Comparison of ENCODE assay signal across 23 cellular contexts in genomic region chr16:53232826-53233529, GRCh38.
DNase-seq lines count a peak whose midpoint lies in the region; ATAC-seq, FAIRE-seq and TF ChIP-seq lines count a peak whose summit lies in the region.
"Had no signal": no experiment of that assay in that cellular context is flagged by ENCODE, and none has a peak within 500 bp of the region (broad histone marks: within the 10 kb centered on the region; RNA-seq: fewer than 3 reads in every experiment).

No MANE protein-coding gene starts in this region.

- H3K36me3 ChIP-seq in K562 (ENCODE audit: control insufficient read depth, insufficient read depth, low read length): peaks cover 98% of the 10 kb centered on the region
- no peaks in the 10 kb centered on the region for H3K36me3 ChIP-seq in testis (ENCODE audit: low read depth, missing control alignments)

- intact Hi-C loops in K562 (cut with micrococcal nuclease): no loop called here
- intact Hi-C loops in testis (cut with DNase I; ENCODE audit: low total_unique reads): no loop called here

- CTCF ChIA-PET in K562 (lab: Yijun Ruan, JAX; ENCODE audit: low intra/inter-chr PET ratio): no interaction called here

- no peak overlapping the region for H3K9ac ChIP-seq in K562 (ENCODE audit: insufficient read depth in 1 of 2, low read depth in 2 of 2, low read length in 2 of 2)
- H3K9ac ChIP-seq: BLaER1 treated with 17β-estradiol and CSF1 and Interleukin-3, amounts not matched to agents 10 nM and 100 nM; KMS-11; SK-N-SH had no signal

- no peak for TF ChIP-seq EP300 in K562 (IDR thresholded peaks at IDR 0.05; ENCODE audit: low read length)

- TF ChIP-seq RAD21 in K562 (CRISPR knock-in tag; conservative IDR thresholded peaks at IDR 0.05 in 1 of 2, IDR thresholded peaks at IDR 0.05 in 1 of 2): no peak

- no peaks in the 10 kb centered on the region for H3K9me1 ChIP-seq in K562 (ENCODE audit: control insufficient read depth, insufficient read depth, low read length)

- H3K27me3 ChIP-seq in K562 (ENCODE audit: control insufficient read depth in 2 of 2, insufficient read depth in 2 of 2, low read length in 2 of 2) (no peaks in the 10 kb centered on the region), testis (no peaks in the 10 kb centered on the region)
- H3K27me3 ChIP-seq: BLaER1 treated with 17β-estradiol and CSF1 and Interleukin-3, amounts not matched to agents 10 nM and 100 nM had no signal

- no peaks in the 10 kb centered on the region for H3K79me2 ChIP-seq in K562 (ENCODE audit: control insufficient read depth, insufficient read depth, low read length)

- H3K27me3 Mint-ChIP-seq in progenitor cell of endocrine pancreas: no peaks in the 10 kb centered on the region
- H3K27me3 Mint-ChIP-seq: CD8-positive, alpha-beta memory T cell had no signal

- no peaks in the 10 kb centered on the region for H3K9me3 ChIP-seq in K562 (replicated peaks; ENCODE audit: control insufficient read depth, insufficient read depth, low read depth, low read length)
- H3K9me3 ChIP-seq in testis: no peaks in the 10 kb centered on the region
- H3K9me3 ChIP-seq: BLaER1 treated with 17β-estradiol and CSF1 and Interleukin-3, amounts not matched to agents 10 nM and 100 nM; SK-N-SH had no signal

- no peak for TF ChIP-seq POLR2A in K562 (conservative IDR thresholded peaks at IDR 0.05)
- TF ChIP-seq POLR2A in testis (IDR thresholded peaks at IDR 0.05): no peak

- no peaks in the 10 kb centered on the region for H4K20me1 ChIP-seq in K562 (replicated peaks; ENCODE audit: control insufficient read depth, insufficient read depth, low read length)

- H3K4me2 ChIP-seq in K562 (ENCODE audit: insufficient read depth, low read length): no peak overlapping the region
- H3K4me2 ChIP-seq: BLaER1 treated with 17β-estradiol and CSF1 and Interleukin-3, amounts not matched to agents 10 nM and 100 nM; KMS-11; SK-N-SH had no signal

- H3K36me3 Mint-ChIP-seq in progenitor cell of endocrine pancreas (ENCODE audit: insufficient read depth): peaks cover 18% of the 10 kb centered on the region

- POLR2A ChIA-PET in K562 (lab: Yijun Ruan, JAX): interaction anchor here (0.6 to 1.4 kb wide), 2 partner anchors 13 to 175 kb away, joined by 3 to 4 read pairs; no protein-coding TSS in a partner anchor

- ATAC-seq in K562: no peak
- ATAC-seq in HG03139 (IDR thresholded peaks at IDR 0.05; ENCODE audit: unreplicated experiment): no peak
- ATAC-seq: HepG2 had no signal

- H3K9me3 Mint-ChIP-seq in progenitor cell of endocrine pancreas (ENCODE audit: low read depth): no peaks in the 10 kb centered on the region
- H3K9me3 Mint-ChIP-seq: CD8-positive, alpha-beta memory T cell had no signal

- DNase-seq in LNCaP clone FGC (ENCODE audit: low read depth) (peak; percentile 21), K562 (ENCODE audit: extremely low read depth in 1 of 4, low spot score in 3 of 4) (no peak), iris pigment epithelial cell (ENCODE audit: low read depth) (peak; percentile 49), progenitor cell of endocrine pancreas (ENCODE audit: low spot score, unreplicated experiment) (no peak), testis (no peak), RKO (ENCODE audit: low spot score) (no peak), NCI-H2171 treated with DMSO at 0.1 percent for 48 hours (lab: John Stamatoyannopoulos, UW) (no peak)
- DNase-seq: CD8-positive, alpha-beta memory T cell; MM.1S; NCI-H1092; NCI-H1436 treated with DMSO at 0.1 percent for 48 hours; NCI-H2029 treated with DMSO at 0.1 percent for 48 hours; NCI-H2171; NCI-H446; NCI-H69; NK-92 treated with Interleukin-12 subunit alpha and Interleukin-12 subunit beta, amount 100 ng/mL, for 24 hours; RPMI8226; SHP77 treated with DMSO at 0.1 percent for 48 hours; SK-N-SH had no signal

- in situ Hi-C loops in K562 (cut with MboI): no loop called here

- no peak for TF ChIP-seq CTCF in LNCaP clone FGC (IDR thresholded peaks at IDR 0.05; ENCODE audit: control insufficient read depth, extremely low read depth, insufficient read depth)
- TF ChIP-seq CTCF in K562 (IDR thresholded peaks at IDR 0.05 in 2 of 3, conservative IDR thresholded peaks at IDR 0.05 in 1 of 3; ENCODE audit: insufficient read depth in 2 of 3, low read depth in 1 of 3, low read length in 3 of 3): no peak
- no peak for TF ChIP-seq CTCF in progenitor cell of endocrine pancreas (IDR thresholded peaks at IDR 0.05; ENCODE audit: unreplicated experiment)
- TF ChIP-seq CTCF in testis (IDR thresholded peaks at IDR 0.05): no peak

- H3K27ac Mint-ChIP-seq in progenitor cell of endocrine pancreas: peak overlapping the region; percentile 74

- no peak for FAIRE-seq in K562 (lab: Jason Lieb, UNC)
- FAIRE-seq: HepG2 had no signal

- H3K4me1 ChIP-seq in K562 (replicated peaks in 1 of 2; ENCODE audit: control insufficient read depth in 2 of 2, insufficient read depth in 2 of 2, low read length in 2 of 2): no peaks in the 10 kb centered on the region
- no peaks in the 10 kb centered on the region for H3K4me1 ChIP-seq in testis
- H3K4me1 ChIP-seq: BLaER1 treated with 17β-estradiol and CSF1 and Interleukin-3, amounts not matched to agents 10 nM and 100 nM had no signal

- no peak overlapping the region for H3K4me3 Mint-ChIP-seq in progenitor cell of endocrine pancreas (ENCODE audit: low read depth)
- H3K4me3 Mint-ChIP-seq: CD8-positive, alpha-beta memory T cell had no signal

- no peak overlapping the region for H2AFZ ChIP-seq in K562 (ENCODE audit: low read depth, low read length)

- no peaks in the 10 kb centered on the region for H3K4me1 Mint-ChIP-seq in progenitor cell of endocrine pancreas (ENCODE audit: low read depth)
- H3K4me1 Mint-ChIP-seq: CD8-positive, alpha-beta memory T cell had no signal

- no peak overlapping the region for H3K27ac ChIP-seq in K562 (ENCODE audit: extremely low read depth, low read depth, low read length)
- no peak overlapping the region for H3K27ac ChIP-seq in testis
- H3K27ac ChIP-seq: BLaER1 treated with 17β-estradiol and CSF1 and Interleukin-3, amounts not matched to agents 10 nM and 100 nM; KMS-11 had no signal

- BruUV-seq in K562 (replicated peaks; lab: Mats Ljungman, UMichigan): no TSS peak

- WGBS in K562 (ENCODE audit: insufficient coverage, low coverage, missing lambda C conversion rate): 89% methylated on average over 3 of the region's 3 CpGs
- WGBS in testis, 2 donors: 86 to 90% methylated on average over 3 of the region's 3 CpGs

- H3K4me3 ChIP-seq in LNCaP clone FGC (ENCODE audit: low read depth, low read length): no peak overlapping the region
- H3K4me3 ChIP-seq in K562: no peak overlapping the region
- no peak overlapping the region for H3K4me3 ChIP-seq in testis
- H3K4me3 ChIP-seq: BLaER1 treated with 17β-estradiol and CSF1 and Interleukin-3, amounts not matched to agents 10 nM and 100 nM had no signal

TF ChIP-seq in K562, 482 proteins besides CTCF, POLR2A, EP300 and RAD21:
- TF ChIP-seq POLR2AphosphoS5 (IDR thresholded peaks at IDR 0.05; ENCODE audit: control insufficient read depth, insufficient read depth, low read depth, low read length): peak; percentile 10; the same call in 1 of the 2 replicates
- TF ChIP-seq BHLHE40 (IDR thresholded peaks at IDR 0.05; ENCODE audit: low read length): no peak

Comparison
In these comparisons a context has a peak if more than half of its experiments do, and no peak if none do; other contexts are left out.
1. DNase-seq: peak in LNCaP clone FGC (single experiment) and iris pigment epithelial cell (single experiment); none in K562 (0 of 4), progenitor cell of endocrine pancreas (single experiment), testis (single experiment), RKO (single experiment) and NCI-H2171 treated with DMSO at 0.1 percent for 48 hours (single experiment).